1 cellular context compared by ENCODE assay signal in the genomic region with DNA sequence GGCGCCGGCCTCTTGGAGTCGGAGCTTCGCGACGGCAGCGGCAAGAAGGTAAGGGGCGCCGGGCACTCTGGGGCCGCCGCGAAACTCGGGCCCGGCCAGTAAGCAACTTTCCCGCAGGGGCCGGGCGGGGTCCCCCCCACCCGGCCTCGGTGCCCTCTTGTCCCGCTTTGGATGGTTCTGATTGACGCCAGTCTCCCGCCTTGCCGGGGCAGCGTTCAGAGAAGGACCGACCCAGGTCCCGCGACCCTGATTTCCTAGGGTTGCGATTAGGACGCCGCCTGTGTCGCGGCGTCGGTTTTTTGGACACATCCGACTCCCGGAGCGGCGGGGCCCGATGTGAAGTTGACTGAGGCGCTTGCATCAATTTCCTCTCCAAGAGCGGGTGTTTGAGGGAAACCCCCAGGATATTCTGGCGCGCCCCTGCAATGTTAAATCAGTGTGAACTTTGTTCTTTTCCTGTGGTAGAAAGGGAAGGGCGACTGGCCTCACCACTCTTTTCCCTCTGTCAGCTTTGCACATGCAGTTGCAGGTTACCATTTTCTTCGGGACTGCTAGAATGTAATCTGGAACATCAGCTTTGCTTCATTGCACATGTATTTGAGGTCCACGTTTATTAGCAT.
TF ChIP-seq lines count a peak whose summit lies in the region.

No MANE protein-coding gene starts in this region.

TF ChIP-seq in HepG2, 621 proteins besides CTCF, POLR2A, EP300 and RAD21 (continued from another document and continues in another):
- TF ChIP-seq, protein P1, sequence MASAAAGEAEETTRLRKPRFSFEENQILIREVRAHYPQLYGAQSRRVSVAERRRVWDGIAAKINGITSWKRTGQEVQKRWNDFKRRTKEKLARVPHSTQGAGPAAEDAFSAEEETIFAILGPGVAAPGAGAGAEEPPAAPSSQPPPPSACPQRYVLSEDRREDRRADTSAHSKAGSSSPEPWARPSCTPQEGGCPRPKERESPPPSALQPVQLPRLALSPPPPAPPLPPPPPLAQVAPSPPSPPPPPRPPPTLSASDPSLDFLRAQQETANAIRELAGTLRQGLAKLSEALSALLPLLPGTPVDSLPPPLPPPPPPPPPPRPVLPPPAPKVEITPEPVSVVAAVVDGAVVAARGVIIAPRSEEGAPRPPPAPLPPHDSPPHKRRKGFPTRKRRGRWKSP (CRISPR knock-in tag; IDR thresholded peaks at IDR 0.05): peak; percentile 65
- TF ChIP-seq HDAC2 (CRISPR knock-in tag; IDR thresholded peaks at IDR 0.05) (peak; percentile 29; the same call in 1 of the 2 replicates), ZFY (CRISPR knock-in tag; IDR thresholded peaks at IDR 0.05) (0 out of 2 replicates have a peak, but pooled peaks have one; percentile 27), RBFOX2 (IDR thresholded peaks at IDR 0.05; ENCODE audit: low read depth, low read length) (peak; percentile 56), TGIF2 (CRISPR knock-in tag; IDR thresholded peaks at IDR 0.05) (peak; percentile 38; the same call in 1 of the 2 replicates), MYC (CRISPR knock-in tag; IDR thresholded peaks at IDR 0.05; ENCODE audit: borderline replicate concordance) (peak; percentile 37; the same call in 1 of the 2 replicates), HDAC6 (IDR thresholded peaks at IDR 0.05; ENCODE audit: low read depth, low read length) (no peak), ZKSCAN5 (CRISPR knock-in tag; IDR thresholded peaks at IDR 0.05) (no peak), SRSF1 (optimal IDR thresholded peaks at IDR 0.05; ENCODE audit: low read depth, low read length) (no peak), HNF4G (IDR thresholded peaks at IDR 0.05; ENCODE audit: borderline replicate concordance, low read depth, low read length) (peak; percentile 40; the same call in 1 of the 2 replicates), HNF4G (CRISPR knock-in tag; IDR thresholded peaks at IDR 0.05; ENCODE audit: borderline replicate concordance, low read depth) (0 out of 2 replicates have a peak, but pooled peaks have one; percentile 46), ZMYM3 (CRISPR knock-in tag; IDR thresholded peaks at IDR 0.05) (no peak), ZNF124 (CRISPR knock-in tag; IDR thresholded peaks at IDR 0.05) (peak; percentile 55; the same call in 1 of the 2 replicates), ZNF615 (CRISPR knock-in tag; IDR thresholded peaks at IDR 0.05; ENCODE audit: borderline replicate concordance) (no peak), CENPT (CRISPR knock-in tag; IDR thresholded peaks at IDR 0.05; ENCODE audit: low read depth) (no peak), ZNF121 (CRISPR knock-in tag; IDR thresholded peaks at IDR 0.05) (no peak), PAWR (CRISPR knock-in tag; IDR thresholded peaks at IDR 0.05; ENCODE audit: borderline replicate concordance) (no peak), MTF1 (CRISPR knock-in tag; IDR thresholded peaks at IDR 0.05) (no peak), ZNF33B (CRISPR knock-in tag; IDR thresholded peaks at IDR 0.05) (no peak), TCF12 (IDR thresholded peaks at IDR 0.05) (no peak), TCF12 (CRISPR knock-in tag; IDR thresholded peaks at IDR 0.05) (0 out of 2 replicates have a peak, but pooled peaks have one; percentile 29), NBN (conservative IDR thresholded peaks at IDR 0.05) (no peak), ZSCAN20 (CRISPR knock-in tag; IDR thresholded peaks at IDR 0.05; ENCODE audit: borderline replicate concordance) (no peak), ZNF678 (CRISPR knock-in tag; IDR thresholded peaks at IDR 0.05) (no peak)
- TF ChIP-seq, protein P2, sequence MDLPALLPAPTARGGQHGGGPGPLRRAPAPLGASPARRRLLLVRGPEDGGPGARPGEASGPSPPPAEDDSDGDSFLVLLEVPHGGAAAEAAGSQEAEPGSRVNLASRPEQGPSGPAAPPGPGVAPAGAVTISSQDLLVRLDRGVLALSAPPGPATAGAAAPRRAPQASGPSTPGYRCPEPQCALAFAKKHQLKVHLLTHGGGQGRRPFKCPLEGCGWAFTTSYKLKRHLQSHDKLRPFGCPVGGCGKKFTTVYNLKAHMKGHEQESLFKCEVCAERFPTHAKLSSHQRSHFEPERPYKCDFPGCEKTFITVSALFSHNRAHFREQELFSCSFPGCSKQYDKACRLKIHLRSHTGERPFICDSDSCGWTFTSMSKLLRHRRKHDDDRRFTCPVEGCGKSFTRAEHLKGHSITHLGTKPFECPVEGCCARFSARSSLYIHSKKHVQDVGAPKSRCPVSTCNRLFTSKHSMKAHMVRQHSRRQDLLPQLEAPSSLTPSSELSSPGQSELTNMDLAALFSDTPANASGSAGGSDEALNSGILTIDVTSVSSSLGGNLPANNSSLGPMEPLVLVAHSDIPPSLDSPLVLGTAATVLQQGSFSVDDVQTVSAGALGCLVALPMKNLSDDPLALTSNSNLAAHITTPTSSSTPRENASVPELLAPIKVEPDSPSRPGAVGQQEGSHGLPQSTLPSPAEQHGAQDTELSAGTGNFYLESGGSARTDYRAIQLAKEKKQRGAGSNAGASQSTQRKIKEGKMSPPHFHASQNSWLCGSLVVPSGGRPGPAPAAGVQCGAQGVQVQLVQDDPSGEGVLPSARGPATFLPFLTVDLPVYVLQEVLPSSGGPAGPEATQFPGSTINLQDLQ (CRISPR knock-in tag; IDR thresholded peaks at IDR 0.05): no peak
- TF ChIP-seq, protein P3, sequence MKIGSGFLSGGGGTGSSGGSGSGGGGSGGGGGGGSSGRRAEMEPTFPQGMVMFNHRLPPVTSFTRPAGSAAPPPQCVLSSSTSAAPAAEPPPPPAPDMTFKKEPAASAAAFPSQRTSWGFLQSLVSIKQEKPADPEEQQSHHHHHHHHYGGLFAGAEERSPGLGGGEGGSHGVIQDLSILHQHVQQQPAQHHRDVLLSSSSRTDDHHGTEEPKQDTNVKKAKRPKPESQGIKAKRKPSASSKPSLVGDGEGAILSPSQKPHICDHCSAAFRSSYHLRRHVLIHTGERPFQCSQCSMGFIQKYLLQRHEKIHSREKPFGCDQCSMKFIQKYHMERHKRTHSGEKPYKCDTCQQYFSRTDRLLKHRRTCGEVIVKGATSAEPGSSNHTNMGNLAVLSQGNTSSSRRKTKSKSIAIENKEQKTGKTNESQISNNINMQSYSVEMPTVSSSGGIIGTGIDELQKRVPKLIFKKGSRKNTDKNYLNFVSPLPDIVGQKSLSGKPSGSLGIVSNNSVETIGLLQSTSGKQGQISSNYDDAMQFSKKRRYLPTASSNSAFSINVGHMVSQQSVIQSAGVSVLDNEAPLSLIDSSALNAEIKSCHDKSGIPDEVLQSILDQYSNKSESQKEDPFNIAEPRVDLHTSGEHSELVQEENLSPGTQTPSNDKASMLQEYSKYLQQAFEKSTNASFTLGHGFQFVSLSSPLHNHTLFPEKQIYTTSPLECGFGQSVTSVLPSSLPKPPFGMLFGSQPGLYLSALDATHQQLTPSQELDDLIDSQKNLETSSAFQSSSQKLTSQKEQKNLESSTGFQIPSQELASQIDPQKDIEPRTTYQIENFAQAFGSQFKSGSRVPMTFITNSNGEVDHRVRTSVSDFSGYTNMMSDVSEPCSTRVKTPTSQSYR (CRISPR knock-in tag; IDR thresholded peaks at IDR 0.05; ENCODE audit: borderline replicate concordance): no peak
- TF ChIP-seq, protein P4, sequence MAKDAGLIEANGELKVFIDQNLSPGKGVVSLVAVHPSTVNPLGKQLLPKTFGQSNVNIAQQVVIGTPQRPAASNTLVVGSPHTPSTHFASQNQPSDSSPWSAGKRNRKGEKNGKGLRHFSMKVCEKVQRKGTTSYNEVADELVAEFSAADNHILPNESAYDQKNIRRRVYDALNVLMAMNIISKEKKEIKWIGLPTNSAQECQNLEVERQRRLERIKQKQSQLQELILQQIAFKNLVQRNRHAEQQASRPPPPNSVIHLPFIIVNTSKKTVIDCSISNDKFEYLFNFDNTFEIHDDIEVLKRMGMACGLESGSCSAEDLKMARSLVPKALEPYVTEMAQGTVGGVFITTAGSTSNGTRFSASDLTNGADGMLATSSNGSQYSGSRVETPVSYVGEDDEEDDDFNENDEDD (CRISPR knock-in tag; IDR thresholded peaks at IDR 0.05; ENCODE audit: borderline replicate concordance): peak; percentile 23; the same call in 1 of the 2 replicates
- TF ChIP-seq, protein P5, sequence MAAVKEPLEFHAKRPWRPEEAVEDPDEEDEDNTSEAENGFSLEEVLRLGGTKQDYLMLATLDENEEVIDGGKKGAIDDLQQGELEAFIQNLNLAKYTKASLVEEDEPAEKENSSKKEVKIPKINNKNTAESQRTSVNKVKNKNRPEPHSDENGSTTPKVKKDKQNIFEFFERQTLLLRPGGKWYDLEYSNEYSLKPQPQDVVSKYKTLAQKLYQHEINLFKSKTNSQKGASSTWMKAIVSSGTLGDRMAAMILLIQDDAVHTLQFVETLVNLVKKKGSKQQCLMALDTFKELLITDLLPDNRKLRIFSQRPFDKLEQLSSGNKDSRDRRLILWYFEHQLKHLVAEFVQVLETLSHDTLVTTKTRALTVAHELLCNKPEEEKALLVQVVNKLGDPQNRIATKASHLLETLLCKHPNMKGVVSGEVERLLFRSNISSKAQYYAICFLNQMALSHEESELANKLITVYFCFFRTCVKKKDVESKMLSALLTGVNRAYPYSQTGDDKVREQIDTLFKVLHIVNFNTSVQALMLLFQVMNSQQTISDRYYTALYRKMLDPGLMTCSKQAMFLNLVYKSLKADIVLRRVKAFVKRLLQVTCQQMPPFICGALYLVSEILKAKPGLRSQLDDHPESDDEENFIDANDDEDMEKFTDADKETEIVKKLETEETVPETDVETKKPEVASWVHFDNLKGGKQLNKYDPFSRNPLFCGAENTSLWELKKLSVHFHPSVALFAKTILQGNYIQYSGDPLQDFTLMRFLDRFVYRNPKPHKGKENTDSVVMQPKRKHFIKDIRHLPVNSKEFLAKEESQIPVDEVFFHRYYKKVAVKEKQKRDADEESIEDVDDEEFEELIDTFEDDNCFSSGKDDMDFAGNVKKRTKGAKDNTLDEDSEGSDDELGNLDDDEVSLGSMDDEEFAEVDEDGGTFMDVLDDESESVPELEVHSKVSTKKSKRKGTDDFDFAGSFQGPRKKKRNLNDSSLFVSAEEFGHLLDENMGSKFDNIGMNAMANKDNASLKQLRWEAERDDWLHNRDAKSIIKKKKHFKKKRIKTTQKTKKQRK (IDR thresholded peaks at IDR 0.05; ENCODE audit: low read length): no peak
- TF ChIP-seq, protein P6, sequence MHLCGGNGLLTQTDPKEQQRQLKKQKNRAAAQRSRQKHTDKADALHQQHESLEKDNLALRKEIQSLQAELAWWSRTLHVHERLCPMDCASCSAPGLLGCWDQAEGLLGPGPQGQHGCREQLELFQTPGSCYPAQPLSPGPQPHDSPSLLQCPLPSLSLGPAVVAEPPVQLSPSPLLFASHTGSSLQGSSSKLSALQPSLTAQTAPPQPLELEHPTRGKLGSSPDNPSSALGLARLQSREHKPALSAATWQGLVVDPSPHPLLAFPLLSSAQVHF (CRISPR knock-in tag; IDR thresholded peaks at IDR 0.05): no peak
- TF ChIP-seq, protein P7, sequence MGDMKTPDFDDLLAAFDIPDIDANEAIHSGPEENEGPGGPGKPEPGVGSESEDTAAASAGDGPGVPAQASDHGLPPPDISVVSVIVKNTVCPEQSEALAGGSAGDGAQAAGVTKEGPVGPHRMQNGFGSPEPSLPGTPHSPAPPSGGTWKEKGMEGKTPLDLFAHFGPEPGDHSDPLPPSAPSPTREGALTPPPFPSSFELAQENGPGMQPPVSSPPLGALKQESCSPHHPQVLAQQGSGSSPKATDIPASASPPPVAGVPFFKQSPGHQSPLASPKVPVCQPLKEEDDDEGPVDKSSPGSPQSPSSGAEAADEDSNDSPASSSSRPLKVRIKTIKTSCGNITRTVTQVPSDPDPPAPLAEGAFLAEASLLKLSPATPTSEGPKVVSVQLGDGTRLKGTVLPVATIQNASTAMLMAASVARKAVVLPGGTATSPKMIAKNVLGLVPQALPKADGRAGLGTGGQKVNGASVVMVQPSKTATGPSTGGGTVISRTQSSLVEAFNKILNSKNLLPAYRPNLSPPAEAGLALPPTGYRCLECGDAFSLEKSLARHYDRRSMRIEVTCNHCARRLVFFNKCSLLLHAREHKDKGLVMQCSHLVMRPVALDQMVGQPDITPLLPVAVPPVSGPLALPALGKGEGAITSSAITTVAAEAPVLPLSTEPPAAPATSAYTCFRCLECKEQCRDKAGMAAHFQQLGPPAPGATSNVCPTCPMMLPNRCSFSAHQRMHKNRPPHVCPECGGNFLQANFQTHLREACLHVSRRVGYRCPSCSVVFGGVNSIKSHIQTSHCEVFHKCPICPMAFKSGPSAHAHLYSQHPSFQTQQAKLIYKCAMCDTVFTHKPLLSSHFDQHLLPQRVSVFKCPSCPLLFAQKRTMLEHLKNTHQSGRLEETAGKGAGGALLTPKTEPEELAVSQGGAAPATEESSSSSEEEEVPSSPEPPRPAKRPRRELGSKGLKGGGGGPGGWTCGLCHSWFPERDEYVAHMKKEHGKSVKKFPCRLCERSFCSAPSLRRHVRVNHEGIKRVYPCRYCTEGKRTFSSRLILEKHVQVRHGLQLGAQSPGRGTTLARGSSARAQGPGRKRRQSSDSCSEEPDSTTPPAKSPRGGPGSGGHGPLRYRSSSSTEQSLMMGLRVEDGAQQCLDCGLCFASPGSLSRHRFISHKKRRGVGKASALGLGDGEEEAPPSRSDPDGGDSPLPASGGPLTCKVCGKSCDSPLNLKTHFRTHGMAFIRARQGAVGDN (CRISPR knock-in tag; IDR thresholded peaks at IDR 0.05): peak; percentile 67; the same call in 1 of the 2 replicates
- TF ChIP-seq, protein P8, sequence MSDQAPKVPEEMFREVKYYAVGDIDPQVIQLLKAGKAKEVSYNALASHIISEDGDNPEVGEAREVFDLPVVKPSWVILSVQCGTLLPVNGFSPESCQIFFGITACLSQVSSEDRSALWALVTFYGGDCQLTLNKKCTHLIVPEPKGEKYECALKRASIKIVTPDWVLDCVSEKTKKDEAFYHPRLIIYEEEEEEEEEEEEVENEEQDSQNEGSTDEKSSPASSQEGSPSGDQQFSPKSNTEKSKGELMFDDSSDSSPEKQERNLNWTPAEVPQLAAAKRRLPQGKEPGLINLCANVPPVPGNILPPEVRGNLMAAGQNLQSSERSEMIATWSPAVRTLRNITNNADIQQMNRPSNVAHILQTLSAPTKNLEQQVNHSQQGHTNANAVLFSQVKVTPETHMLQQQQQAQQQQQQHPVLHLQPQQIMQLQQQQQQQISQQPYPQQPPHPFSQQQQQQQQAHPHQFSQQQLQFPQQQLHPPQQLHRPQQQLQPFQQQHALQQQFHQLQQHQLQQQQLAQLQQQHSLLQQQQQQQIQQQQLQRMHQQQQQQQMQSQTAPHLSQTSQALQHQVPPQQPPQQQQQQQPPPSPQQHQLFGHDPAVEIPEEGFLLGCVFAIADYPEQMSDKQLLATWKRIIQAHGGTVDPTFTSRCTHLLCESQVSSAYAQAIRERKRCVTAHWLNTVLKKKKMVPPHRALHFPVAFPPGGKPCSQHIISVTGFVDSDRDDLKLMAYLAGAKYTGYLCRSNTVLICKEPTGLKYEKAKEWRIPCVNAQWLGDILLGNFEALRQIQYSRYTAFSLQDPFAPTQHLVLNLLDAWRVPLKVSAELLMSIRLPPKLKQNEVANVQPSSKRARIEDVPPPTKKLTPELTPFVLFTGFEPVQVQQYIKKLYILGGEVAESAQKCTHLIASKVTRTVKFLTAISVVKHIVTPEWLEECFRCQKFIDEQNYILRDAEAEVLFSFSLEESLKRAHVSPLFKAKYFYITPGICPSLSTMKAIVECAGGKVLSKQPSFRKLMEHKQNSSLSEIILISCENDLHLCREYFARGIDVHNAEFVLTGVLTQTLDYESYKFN (CRISPR knock-in tag; conservative IDR thresholded peaks at IDR 0.05): peak; percentile 54
- TF ChIP-seq, protein P9, sequence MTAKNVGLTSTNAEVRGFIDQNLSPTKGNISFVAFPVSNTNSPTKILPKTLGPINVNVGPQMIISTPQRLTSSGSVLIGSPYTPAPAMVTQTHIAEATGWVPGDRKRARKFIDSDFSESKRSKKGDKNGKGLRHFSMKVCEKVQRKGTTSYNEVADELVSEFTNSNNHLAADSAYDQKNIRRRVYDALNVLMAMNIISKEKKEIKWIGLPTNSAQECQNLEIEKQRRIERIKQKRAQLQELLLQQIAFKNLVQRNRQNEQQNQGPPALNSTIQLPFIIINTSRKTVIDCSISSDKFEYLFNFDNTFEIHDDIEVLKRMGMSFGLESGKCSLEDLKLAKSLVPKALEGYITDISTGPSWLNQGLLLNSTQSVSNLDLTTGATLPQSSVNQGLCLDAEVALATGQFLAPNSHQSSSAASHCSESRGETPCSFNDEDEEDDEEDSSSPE (CRISPR knock-in tag; IDR thresholded peaks at IDR 0.05): peak; percentile 61
